Comparison of ENCODE assay signal across 23 cellular contexts in genomic region chr12:28346567-28346966, GRCh38.
"Had no signal": no experiment of that assay in that cellular context is flagged by ENCODE, and none has a peak within 500 bp of the region (broad histone marks: within the 10 kb centered on the region; RNA-seq: fewer than 3 reads in every experiment).

No MANE protein-coding gene starts in this region.

- DNase-seq: colonic mucosa; cortex of kidney; dermis blood vessel endothelial cell; dorsolateral prefrontal cortex; effector CD4-positive, alpha-beta T cell; effector CD8-positive, alpha-beta T cell; effector memory CD4-positive, alpha-beta T cell; effector memory CD8-positive, alpha-beta T cell; endodermal cell; erythroblast; esophagus squamous epithelium; foreskin fibroblast; foreskin keratinocyte; foreskin melanocyte; gastrocnemius medialis; glutamatergic neuron; head of caudate nucleus; heart right ventricle had no signal

- H3K27ac ChIP-seq: colonic mucosa, coronary artery, dorsolateral prefrontal cortex, epithelial cell of prostate, esophagus muscularis mucosa, esophagus squamous epithelium, foreskin keratinocyte, gastrocnemius medialis, gastroesophageal sphincter, heart right ventricle had no signal

- H3K36me3 ChIP-seq: colonic mucosa, esophagus muscularis mucosa, gastrocnemius medialis had no signal

- H3K27me3 ChIP-seq: colonic mucosa, dorsolateral prefrontal cortex, esophagus muscularis mucosa, esophagus squamous epithelium, foreskin keratinocyte, gastrocnemius medialis, gastroesophageal sphincter, heart right ventricle had no signal

- H3K4me1 ChIP-seq: colonic mucosa, esophagus squamous epithelium, gastroesophageal sphincter had no signal

- H3K4me3 ChIP-seq: colonic mucosa, coronary artery, dorsolateral prefrontal cortex, esophagus muscularis mucosa, esophagus squamous epithelium, gastrocnemius medialis, gastroesophageal sphincter, heart right ventricle had no signal

- H3K9me3 ChIP-seq: colonic mucosa, esophagus muscularis mucosa, esophagus squamous epithelium, gastrocnemius medialis, gastroesophageal sphincter, heart right ventricle had no signal

- ATAC-seq: effector memory CD8-positive, alpha-beta T cell; esophagus mucosa; foreskin keratinocyte; gastrocnemius medialis; gastroesophageal sphincter had no signal
